Comparison of ENCODE assay signal across 31 cellular contexts in genomic region chr19:39509233-39509632, GRCh38.
"Had no signal": no experiment of that assay in that cellular context is flagged by ENCODE, and none has a peak within 500 bp of the region (broad histone marks: within the 10 kb centered on the region; RNA-seq: fewer than 3 reads in every experiment).

No MANE protein-coding gene starts in this region.

- H3K9me3 Mint-ChIP-seq: activated B cell treated with CpG ODN at 0.5 μM for 24 hours; activated naive CD4-positive, alpha-beta T cell treated with anti-CD3 and anti-CD28 coated beads, Interleukin-2, amount 10 ng/mL, durations not matched to agents 7 days and 5 days; activated naive CD4-positive, alpha-beta T cell treated with anti-CD3 and anti-CD28 coated beads, Interleukin-2, amount 50 U/mL, for 72 hours; activated naive CD8-positive, alpha-beta T cell treated with anti-CD3 and anti-CD28 coated beads, Interleukin-2, amount 10 ng/mL, durations not matched to agents 7 days and 5 days; activated T-cell treated with anti-CD3 and anti-CD28 coated beads, Interleukin-2, amount 50 U/mL, for 24 hours; activated T-cell treated with anti-CD3 and anti-CD28 coated beads, Interleukin-2, amount 50 U/mL, for 72 hours; effector memory CD8-positive, alpha-beta T cell; T-cell; T-helper 1 cell treated with Interleukin-12 subunit alpha and Interleukin-12 subunit beta and Interleukin-4 antibody, amounts not matched to agents 30 μg/mL and 1 μg/mL, for 36 hours; T-helper 2 cell treated with Interferon-gamma antibody and Interleukin-4, amounts not matched to agents 5 μg/mL and 100 μg/mL, for 36 hours had no signal

- H3K4me3 Mint-ChIP-seq: activated B cell treated with CpG ODN at 0.5 μM for 24 hours; activated CD8-positive, alpha-beta memory T cell treated with anti-CD3 and anti-CD28 coated beads, Interleukin-2, amount 10 ng/mL, durations not matched to agents 7 days and 5 days; activated CD8-positive, alpha-beta T cell treated with anti-CD3 and anti-CD28 coated beads for 36 hours; activated naive CD4-positive, alpha-beta T cell treated with anti-CD3 and anti-CD28 coated beads, Interleukin-2, amount 10 ng/mL, durations not matched to agents 7 days and 5 days; activated naive CD8-positive, alpha-beta T cell treated with anti-CD3 and anti-CD28 coated beads, Interleukin-2, amount 10 ng/mL, durations not matched to agents 7 days and 5 days; activated T-cell treated with anti-CD3 and anti-CD28 coated beads, Interleukin-2, amount 50 U/mL, for 24 hours; effector memory CD8-positive, alpha-beta T cell; T-cell; T-helper 1 cell treated with Interleukin-12 subunit alpha and Interleukin-12 subunit beta and Interleukin-4 antibody, amounts not matched to agents 30 μg/mL and 1 μg/mL, for 36 hours; T-helper 2 cell treated with Interferon-gamma antibody and Interleukin-4, amounts not matched to agents 5 μg/mL and 100 μg/mL, for 36 hours had no signal

- DNase-seq: activated B cell treated with CpG ODN at 0.5 μM for 24 hours; activated CD4-positive, alpha-beta T cell treated with anti-CD3 and anti-CD28 coated beads for 48 hours; activated CD4-positive, alpha-beta T cell treated with anti-CD3 and anti-CD28 coated beads, Interleukin-2, amount 50 U/mL, for 1 hour; activated CD4-positive, alpha-beta T cell treated with anti-CD3 and anti-CD28 coated beads, Interleukin-2, amount 50 U/mL, for 48 hours; activated CD8-positive, alpha-beta memory T cell treated with anti-CD3 and anti-CD28 coated beads, Interleukin-2, amount 10 ng/mL, durations not matched to agents 7 days and 5 days; activated CD8-positive, alpha-beta memory T cell treated with anti-CD3 and anti-CD28 coated beads, Interleukin-2, amount 50 U/mL, for 4 hours; activated CD8-positive, alpha-beta T cell treated with anti-CD3 and anti-CD28 coated beads for 36 hours; activated gamma-delta T cell; activated naive CD4-positive, alpha-beta T cell; activated naive CD4-positive, alpha-beta T cell treated with anti-CD3 and anti-CD28 coated beads, Interleukin-2, amount 10 ng/mL, durations not matched to agents 7 days and 5 days; activated naive CD8-positive, alpha-beta T cell treated with anti-CD3 and anti-CD28 coated beads, Interleukin-2, amount 10 ng/mL, durations not matched to agents 7 days and 5 days; activated T-cell treated with anti-CD3 and anti-CD28 coated beads for 4 hours; activated T-cell treated with anti-CD3 and anti-CD28 coated beads, Interleukin-2, amount 50 U/mL, for 24 hours; activated T-cell treated with anti-CD3 and anti-CD28 coated beads, Interleukin-2, amount 50 U/mL, for 72 hours; caudate nucleus; cortex of kidney; dermis blood vessel endothelial cell; effector CD4-positive, alpha-beta T cell; effector memory CD8-positive, alpha-beta T cell; erythroblast; foreskin keratinocyte; gastrocnemius medialis; SW 1271; T-cell; T1000; WERI-Rb-1 had no signal

- H3K36me3 Mint-ChIP-seq: activated CD8-positive, alpha-beta memory T cell treated with anti-CD3 and anti-CD28 coated beads, Interleukin-2, amount 10 ng/mL, durations not matched to agents 7 days and 5 days; activated naive CD4-positive, alpha-beta T cell treated with anti-CD3 and anti-CD28 coated beads, Interleukin-2, amount 10 ng/mL, durations not matched to agents 7 days and 5 days; activated naive CD8-positive, alpha-beta T cell treated with anti-CD3 and anti-CD28 coated beads, Interleukin-2, amount 10 ng/mL, durations not matched to agents 7 days and 5 days; T-cell had no signal

- FAIRE-seq: astrocyte, colon had no signal

- H3K27ac Mint-ChIP-seq: activated B cell treated with CpG ODN at 0.5 μM for 24 hours; activated CD8-positive, alpha-beta memory T cell treated with anti-CD3 and anti-CD28 coated beads, Interleukin-2, amount 10 ng/mL, durations not matched to agents 7 days and 5 days; activated CD8-positive, alpha-beta T cell treated with anti-CD3 and anti-CD28 coated beads for 36 hours; activated naive CD4-positive, alpha-beta T cell treated with anti-CD3 and anti-CD28 coated beads, Interleukin-2, amount 10 ng/mL, durations not matched to agents 7 days and 5 days; activated naive CD4-positive, alpha-beta T cell treated with anti-CD3 and anti-CD28 coated beads, Interleukin-2, amount 50 U/mL, for 72 hours; activated naive CD8-positive, alpha-beta T cell treated with anti-CD3 and anti-CD28 coated beads, Interleukin-2, amount 10 ng/mL, durations not matched to agents 7 days and 5 days; activated T-cell treated with anti-CD3 and anti-CD28 coated beads, Interleukin-2, amount 50 U/mL, for 24 hours; activated T-cell treated with anti-CD3 and anti-CD28 coated beads, Interleukin-2, amount 50 U/mL, for 72 hours; effector memory CD8-positive, alpha-beta T cell; T-cell; T-helper 1 cell treated with Interleukin-12 subunit alpha and Interleukin-12 subunit beta and Interleukin-4 antibody, amounts not matched to agents 30 μg/mL and 1 μg/mL, for 36 hours; T-helper 2 cell treated with Interferon-gamma antibody and Interleukin-4, amounts not matched to agents 5 μg/mL and 100 μg/mL, for 36 hours had no signal
